Comparison of ENCODE assay signal across 1 cellular context in the genomic region with DNA sequence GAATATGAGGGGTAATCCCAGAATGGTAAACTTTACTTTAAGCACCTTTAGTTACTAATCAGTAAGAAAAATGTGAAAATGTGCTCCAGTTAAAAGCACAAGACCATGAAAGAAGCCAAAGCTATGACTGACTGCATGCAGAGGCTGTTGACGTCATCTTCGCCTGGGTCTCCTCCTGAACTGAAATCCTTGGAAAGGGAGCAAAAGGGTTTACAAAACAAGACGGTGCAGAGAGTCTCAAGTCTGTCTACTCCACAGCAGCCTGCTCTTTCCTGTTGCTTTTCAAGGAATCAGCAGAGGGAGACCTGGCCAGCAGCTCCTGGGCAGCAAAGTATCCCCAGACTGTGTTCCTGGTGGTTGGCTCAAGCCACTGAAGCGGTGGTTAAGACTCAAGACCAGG.
TF ChIP-seq lines count a peak whose summit lies in the region.

No MANE protein-coding gene starts in this region.

TF ChIP-seq in GM23338, 12 proteins besides CTCF, POLR2A, EP300 and RAD21 (continued from another document):
- TF ChIP-seq, protein P1, sequence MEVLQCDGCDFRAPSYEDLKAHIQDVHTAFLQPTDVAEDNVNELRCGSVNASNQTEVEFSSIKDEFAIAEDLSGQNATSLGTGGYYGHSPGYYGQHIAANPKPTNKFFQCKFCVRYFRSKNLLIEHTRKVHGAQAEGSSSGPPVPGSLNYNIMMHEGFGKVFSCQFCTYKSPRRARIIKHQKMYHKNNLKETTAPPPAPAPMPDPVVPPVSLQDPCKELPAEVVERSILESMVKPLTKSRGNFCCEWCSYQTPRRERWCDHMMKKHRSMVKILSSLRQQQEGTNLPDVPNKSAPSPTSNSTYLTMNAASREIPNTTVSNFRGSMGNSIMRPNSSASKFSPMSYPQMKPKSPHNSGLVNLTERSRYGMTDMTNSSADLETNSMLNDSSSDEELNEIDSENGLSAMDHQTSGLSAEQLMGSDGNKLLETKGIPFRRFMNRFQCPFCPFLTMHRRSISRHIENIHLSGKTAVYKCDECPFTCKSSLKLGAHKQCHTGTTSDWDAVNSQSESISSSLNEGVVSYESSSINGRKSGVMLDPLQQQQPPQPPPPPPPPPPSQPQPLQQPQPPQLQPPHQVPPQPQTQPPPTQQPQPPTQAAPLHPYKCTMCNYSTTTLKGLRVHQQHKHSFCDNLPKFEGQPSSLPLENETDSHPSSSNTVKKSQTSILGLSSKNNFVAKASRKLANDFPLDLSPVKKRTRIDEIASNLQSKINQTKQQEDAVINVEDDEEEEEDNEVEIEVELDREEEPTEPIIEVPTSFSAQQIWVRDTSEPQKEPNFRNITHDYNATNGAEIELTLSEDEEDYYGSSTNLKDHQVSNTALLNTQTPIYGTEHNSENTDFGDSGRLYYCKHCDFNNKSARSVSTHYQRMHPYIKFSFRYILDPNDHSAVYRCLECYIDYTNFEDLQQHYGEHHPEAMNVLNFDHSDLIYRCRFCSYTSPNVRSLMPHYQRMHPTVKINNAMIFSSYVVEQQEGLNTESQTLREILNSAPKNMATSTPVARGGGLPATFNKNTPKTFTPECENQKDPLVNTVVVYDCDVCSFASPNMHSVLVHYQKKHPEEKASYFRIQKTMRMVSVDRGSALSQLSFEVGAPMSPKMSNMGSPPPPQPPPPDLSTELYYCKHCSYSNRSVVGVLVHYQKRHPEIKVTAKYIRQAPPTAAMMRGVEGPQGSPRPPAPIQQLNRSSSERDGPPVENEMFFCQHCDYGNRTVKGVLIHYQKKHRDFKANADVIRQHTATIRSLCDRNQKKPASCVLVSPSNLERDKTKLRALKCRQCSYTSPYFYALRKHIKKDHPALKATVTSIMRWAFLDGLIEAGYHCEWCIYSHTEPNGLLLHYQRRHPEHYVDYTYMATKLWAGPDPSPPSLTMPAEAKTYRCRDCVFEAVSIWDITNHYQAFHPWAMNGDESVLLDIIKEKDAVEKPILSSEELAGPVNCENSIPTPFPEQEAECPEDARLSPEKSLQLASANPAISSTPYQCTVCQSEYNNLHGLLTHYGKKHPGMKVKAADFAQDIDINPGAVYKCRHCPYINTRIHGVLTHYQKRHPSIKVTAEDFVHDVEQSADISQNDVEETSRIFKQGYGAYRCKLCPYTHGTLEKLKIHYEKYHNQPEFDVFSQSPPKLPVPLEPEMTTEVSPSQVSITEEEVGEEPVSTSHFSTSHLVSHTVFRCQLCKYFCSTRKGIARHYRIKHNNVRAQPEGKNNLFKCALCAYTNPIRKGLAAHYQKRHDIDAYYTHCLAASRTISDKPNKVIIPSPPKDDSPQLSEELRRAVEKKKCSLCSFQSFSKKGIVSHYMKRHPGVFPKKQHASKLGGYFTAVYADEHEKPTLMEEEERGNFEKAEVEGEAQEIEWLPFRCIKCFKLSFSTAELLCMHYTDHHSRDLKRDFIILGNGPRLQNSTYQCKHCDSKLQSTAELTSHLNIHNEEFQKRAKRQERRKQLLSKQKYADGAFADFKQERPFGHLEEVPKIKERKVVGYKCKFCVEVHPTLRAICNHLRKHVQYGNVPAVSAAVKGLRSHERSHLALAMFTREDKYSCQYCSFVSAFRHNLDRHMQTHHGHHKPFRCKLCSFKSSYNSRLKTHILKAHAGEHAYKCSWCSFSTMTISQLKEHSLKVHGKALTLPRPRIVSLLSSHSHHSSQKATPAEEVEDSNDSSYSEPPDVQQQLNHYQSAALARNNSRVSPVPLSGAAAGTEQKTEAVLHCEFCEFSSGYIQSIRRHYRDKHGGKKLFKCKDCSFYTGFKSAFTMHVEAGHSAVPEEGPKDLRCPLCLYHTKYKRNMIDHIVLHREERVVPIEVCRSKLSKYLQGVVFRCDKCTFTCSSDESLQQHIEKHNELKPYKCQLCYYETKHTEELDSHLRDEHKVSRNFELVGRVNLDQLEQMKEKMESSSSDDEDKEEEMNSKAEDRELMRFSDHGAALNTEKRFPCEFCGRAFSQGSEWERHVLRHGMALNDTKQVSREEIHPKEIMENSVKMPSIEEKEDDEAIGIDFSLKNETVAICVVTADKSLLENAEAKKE (CRISPR knock-in tag; IDR thresholded peaks at IDR 0.05): no peak
- TF ChIP-seq NANOG (IDR thresholded peaks at IDR 0.05; ENCODE audit: borderline replicate concordance) (no peak), CREB1 (CRISPR knock-in tag; IDR thresholded peaks at IDR 0.05; ENCODE audit: low read depth) (no peak), STAT1 (IDR thresholded peaks at IDR 0.05; ENCODE audit: unreplicated experiment) (no peak), ZNF331 (CRISPR knock-in tag; IDR thresholded peaks at IDR 0.05; ENCODE audit: low read depth) (no peak), ZNF114 (CRISPR knock-in tag; IDR thresholded peaks at IDR 0.05) (no peak), EZH2phosphoT487 (IDR thresholded peaks at IDR 0.05; ENCODE audit: unreplicated experiment) (no peak), POLR2AphosphoS5 (IDR thresholded peaks at IDR 0.05; ENCODE audit: low read depth) (no peak)
- TF ChIP-seq, protein P2, sequence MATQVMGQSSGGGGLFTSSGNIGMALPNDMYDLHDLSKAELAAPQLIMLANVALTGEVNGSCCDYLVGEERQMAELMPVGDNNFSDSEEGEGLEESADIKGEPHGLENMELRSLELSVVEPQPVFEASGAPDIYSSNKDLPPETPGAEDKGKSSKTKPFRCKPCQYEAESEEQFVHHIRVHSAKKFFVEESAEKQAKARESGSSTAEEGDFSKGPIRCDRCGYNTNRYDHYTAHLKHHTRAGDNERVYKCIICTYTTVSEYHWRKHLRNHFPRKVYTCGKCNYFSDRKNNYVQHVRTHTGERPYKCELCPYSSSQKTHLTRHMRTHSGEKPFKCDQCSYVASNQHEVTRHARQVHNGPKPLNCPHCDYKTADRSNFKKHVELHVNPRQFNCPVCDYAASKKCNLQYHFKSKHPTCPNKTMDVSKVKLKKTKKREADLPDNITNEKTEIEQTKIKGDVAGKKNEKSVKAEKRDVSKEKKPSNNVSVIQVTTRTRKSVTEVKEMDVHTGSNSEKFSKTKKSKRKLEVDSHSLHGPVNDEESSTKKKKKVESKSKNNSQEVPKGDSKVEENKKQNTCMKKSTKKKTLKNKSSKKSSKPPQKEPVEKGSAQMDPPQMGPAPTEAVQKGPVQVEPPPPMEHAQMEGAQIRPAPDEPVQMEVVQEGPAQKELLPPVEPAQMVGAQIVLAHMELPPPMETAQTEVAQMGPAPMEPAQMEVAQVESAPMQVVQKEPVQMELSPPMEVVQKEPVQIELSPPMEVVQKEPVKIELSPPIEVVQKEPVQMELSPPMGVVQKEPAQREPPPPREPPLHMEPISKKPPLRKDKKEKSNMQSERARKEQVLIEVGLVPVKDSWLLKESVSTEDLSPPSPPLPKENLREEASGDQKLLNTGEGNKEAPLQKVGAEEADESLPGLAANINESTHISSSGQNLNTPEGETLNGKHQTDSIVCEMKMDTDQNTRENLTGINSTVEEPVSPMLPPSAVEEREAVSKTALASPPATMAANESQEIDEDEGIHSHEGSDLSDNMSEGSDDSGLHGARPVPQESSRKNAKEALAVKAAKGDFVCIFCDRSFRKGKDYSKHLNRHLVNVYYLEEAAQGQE (IDR thresholded peaks at IDR 0.05; ENCODE audit: unreplicated experiment): no peak
